In genomic region chr18:26496528-26496927, GRCh38 we compare ENCODE assay signal across 33 cellular contexts.
"Had no signal": no experiment of that assay in that cellular context is flagged by ENCODE, and none has a peak within 500 bp of the region (broad histone marks: within the 10 kb centered on the region; RNA-seq: fewer than 3 reads in every experiment).

No MANE protein-coding gene starts in this region.

- H3K27ac ChIP-seq: adrenal gland, ascending aorta, body of pancreas, brain microvascular endothelial cell, breast epithelium, cardiac muscle cell had no signal

- DNase-seq: activated effector memory CD4-positive, alpha-beta T cell treated with anti-CD3 and anti-CD28 coated beads, Interleukin-2, amount 50 U/mL, for 16 hours; activated effector memory CD4-positive, alpha-beta T cell treated with Interleukin-2 at 50 U/mL for 16 hours; activated gamma-delta T cell; activated gamma-delta T cell treated with Interleukin-2 at 50 U/mL for 16 hours; activated naive CD4-positive, alpha-beta T cell; activated naive CD4-positive, alpha-beta T cell treated with anti-CD3 and anti-CD28 coated beads for 36 hours; activated naive CD4-positive, alpha-beta T cell treated with anti-CD3 and anti-CD28 coated beads, Interleukin-2, amount 10 ng/mL, durations not matched to agents 7 days and 5 days; activated naive CD4-positive, alpha-beta T cell treated with anti-CD3 and anti-CD28 coated beads, Interleukin-2, amount 50 U/mL, for 16 hours; activated naive CD4-positive, alpha-beta T cell treated with Interleukin-2 at 50 U/mL for 16 hours; activated naive CD8-positive, alpha-beta T cell treated with anti-CD3 and anti-CD28 coated beads for 36 hours; activated naive CD8-positive, alpha-beta T cell treated with anti-CD3 and anti-CD28 coated beads, Interleukin-2, amount 10 ng/mL, durations not matched to agents 7 days and 5 days; activated naive CD8-positive, alpha-beta T cell treated with anti-CD3 and anti-CD28 coated beads, Interleukin-2, amount 50 U/mL, for 24 hours; activated T-cell treated with anti-CD3 and anti-CD28 coated beads, Interleukin-2, amount 50 U/mL, for 24 hours; activated T-cell treated with anti-CD3 and anti-CD28 coated beads, Interleukin-2, amount 50 U/mL, for 4 hours; activated T-cell treated with anti-CD3 and anti-CD28 coated beads, Interleukin-2, amount 50 U/mL, for 48 hours; activated T-cell treated with anti-CD3 and anti-CD28 coated beads, Interleukin-2, amount 50 U/mL, for 72 hours; adrenal gland; amniotic stem cell; amygdala; anterior cingulate cortex; aorta; body of pancreas; brain microvascular endothelial cell; caudate nucleus; central memory CD4-positive, alpha-beta T cell; cerebellar nuclear complex had no signal

- H3K4me1 ChIP-seq: ascending aorta, body of pancreas, breast epithelium had no signal

- H3K27me3 ChIP-seq: adrenal gland, ascending aorta, body of pancreas, brain microvascular endothelial cell, breast epithelium, cardiac muscle cell had no signal

- H3K9me3 ChIP-seq: adrenal gland, ascending aorta, body of pancreas, breast epithelium had no signal

- ATAC-seq: activated naive CD4-positive, alpha-beta T cell treated with anti-CD3 and anti-CD28 coated beads, Interleukin-2, amount 50 U/mL, for 72 hours; activated naive CD8-positive, alpha-beta T cell treated with anti-CD3 and anti-CD28 coated beads, Interleukin-2, amount 50 U/mL, for 24 hours; activated T-cell treated with anti-CD3 and anti-CD28 coated beads, Interleukin-2, amount 50 U/mL, for 4 hours; activated T-cell treated with anti-CD3 and anti-CD28 coated beads, Interleukin-2, amount 50 U/mL, for 72 hours; activated T-helper 17 cell treated with anti-CD3 and anti-CD28 coated beads, Interleukin-2, amount 50 U/mL, for 72 hours; body of pancreas had no signal

- H3K36me3 ChIP-seq: adrenal gland, brain microvascular endothelial cell, breast epithelium, cardiac muscle cell had no signal

- FAIRE-seq: astrocyte, bronchial epithelial cell had no signal

- H3K4me3 ChIP-seq: adrenal gland, ascending aorta, body of pancreas, breast epithelium, cardiac muscle cell had no signal
